Comparison of ENCODE assay signal across 31 cellular contexts in the genomic region with DNA sequence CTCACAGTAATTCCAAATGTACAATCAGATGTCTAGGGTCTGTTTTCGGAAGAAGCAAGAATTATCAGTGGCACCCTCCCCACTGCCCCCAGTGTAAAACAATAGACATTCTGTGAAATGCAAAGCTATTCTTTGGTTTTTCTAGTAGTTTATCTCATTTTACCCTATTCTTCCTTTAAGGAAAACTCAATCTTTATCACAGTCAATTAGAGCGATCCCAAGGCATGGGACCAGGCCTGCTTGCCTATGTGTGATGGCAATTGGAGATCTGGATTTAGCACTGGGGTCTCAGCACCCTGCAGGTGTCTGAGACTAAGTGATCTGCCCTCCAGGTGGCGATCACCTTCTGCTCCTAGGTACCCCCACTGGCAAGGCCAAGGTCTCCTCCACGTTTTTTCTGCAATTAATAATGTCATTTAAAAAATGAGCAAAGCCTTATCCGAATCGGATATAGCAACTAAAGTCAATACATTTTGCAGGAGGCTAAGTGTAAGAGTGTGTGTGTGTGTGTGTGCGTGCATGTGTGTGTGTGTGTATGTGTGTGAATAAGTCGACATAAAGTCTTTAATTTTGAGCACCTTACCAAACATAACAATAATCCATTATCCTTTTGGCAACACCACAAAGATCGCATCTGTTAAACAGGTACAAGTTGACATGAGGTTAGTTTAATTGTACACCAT. TPM values are rescaled to one million over a fixed set of nuclear protein-coding genes. Genes with fewer than 3 reads are reported as not detected.
DNase-seq lines count a peak whose midpoint lies in the region; ATAC-seq and TF ChIP-seq lines count a peak whose summit lies in the region.
"Had no signal": no experiment of that assay in that cellular context is flagged by ENCODE, and none has a peak within 500 bp of the region (broad histone marks: within the 10 kb centered on the region; RNA-seq: fewer than 3 reads in every experiment).

No MANE protein-coding gene starts in this region.

- H3K4me3 Mint-ChIP-seq in activated naive CD4-positive, alpha-beta T cell treated with anti-CD3 and anti-CD28 coated beads, Interleukin-2, amount 10 ng/mL, durations not matched to agents 7 days and 5 days: no peak overlapping the region
- H3K4me3 Mint-ChIP-seq in H9: no peak overlapping the region
- H3K4me3 Mint-ChIP-seq: activated B cell treated with CpG ODN at 0.5 μM for 24 hours; activated naive CD4-positive, alpha-beta T cell treated with anti-CD3 and anti-CD28 coated beads, Interleukin-2, amount 50 U/mL, for 24 hours; activated T-helper 1 cell treated with anti-CD3 and anti-CD28 coated beads, Interleukin-12 subunit alpha, Interleukin-12 subunit beta, Interleukin-2, Interleukin-4 antibody, amounts not matched to agents 30 ng/mL and 10 ng/mL and 1 ng/mL, durations not matched to agents 14 hours and 24 hours and 36 hours; nephron had no signal

- H4K8ac ChIP-seq in H9 (replicated peaks; ENCODE audit: insufficient read length, low read depth, low read length): no peak overlapping the region

- no peak overlapping the region for H2BK15ac ChIP-seq in H9 (ENCODE audit: low read depth, low read length)

- H3K4me3 ChIP-seq in WERI-Rb-1 (ENCODE audit: low read depth, low read length): no peak overlapping the region
- no peak overlapping the region for H3K4me3 ChIP-seq in smooth muscle cell
- H3K4me3 ChIP-seq: dorsolateral prefrontal cortex, gastroesophageal sphincter, GM23248, SJCRH30, tibial nerve had no signal

- H3K27me3 ChIP-seq in H9 (ENCODE audit: insufficient read depth, low read length) (no peaks in the 10 kb centered on the region), WERI-Rb-1 (ENCODE audit: insufficient read depth, low read depth, severe bottlenecking) (no peaks in the 10 kb centered on the region), smooth muscle cell (ENCODE audit: low read depth) (no peaks in the 10 kb centered on the region)
- H3K27me3 ChIP-seq: dorsolateral prefrontal cortex, gastroesophageal sphincter, SJCRH30, tibial nerve had no signal

- DNase-seq in activated naive CD4-positive, alpha-beta T cell treated with anti-CD3 and anti-CD28 coated beads, Interleukin-2, amount 10 ng/mL, durations not matched to agents 7 days and 5 days: peak; percentile 39
- DNase-seq in activated naive CD4-positive, alpha-beta T cell (lab: John Stamatoyannopoulos, UW): no peak
- DNase-seq in H9 (no peak), WERI-Rb-1 (no peak), left lobe of liver (ENCODE audit: low spot score) (peak; percentile 4), NCI-H1436 (lab: John Stamatoyannopoulos, UW) (no peak), NCI-H2107 treated with DMSO at 0.1 percent for 48 hours (lab: John Stamatoyannopoulos, UW; ENCODE audit: unreplicated experiment) (no peak), smooth muscle cell (lab: John Stamatoyannopoulos, UW; ENCODE audit: unreplicated experiment) (no peak)
- DNase-seq: activated B cell treated with CpG ODN at 0.5 μM for 24 hours; activated CD4-positive, alpha-beta T cell treated with anti-CD3 and anti-CD28 coated beads, Interleukin-2, amount 50 U/mL, for 1 hour; activated CD8-positive, alpha-beta memory T cell treated with anti-CD3 and anti-CD28 coated beads, Interleukin-2, amount 50 U/mL, for 48 hours; DMS79 treated with DMSO at 0.1 percent for 48 hours; dorsolateral prefrontal cortex; GF-D8; GM23248; hippocampal formation; KBM-7; left colon; mammary epithelial cell; NCI-H1105; NCI-H2029 treated with DMSO at 0.1 percent for 48 hours; NCI-H2227 treated with DMSO at 0.1 percent for 48 hours; NCI-H526 treated with DMSO at 0.1 percent for 48 hours; SJCRH30; stimulated activated CD4-positive, alpha-beta T cell treated with anti-CD3 and anti-CD28 coated beads, Interleukin-4, amount 100 ng/mL, for 4 hours had no signal

- H3K9me3 ChIP-seq in H9 (ENCODE audit: control insufficient read depth, low read depth, low read length) (no peaks in the 10 kb centered on the region), WERI-Rb-1 (ENCODE audit: severe bottlenecking) (no peaks in the 10 kb centered on the region), smooth muscle cell (replicated peaks; ENCODE audit: low read depth) (no peaks in the 10 kb centered on the region)
- H3K9me3 ChIP-seq: gastroesophageal sphincter, SJCRH30, tibial nerve had no signal

- H3K23ac ChIP-seq in H9 (ENCODE audit: insufficient read length, low read depth, low read length): no peak overlapping the region

- H3K4me1 Mint-ChIP-seq in activated naive CD4-positive, alpha-beta T cell treated with anti-CD3 and anti-CD28 coated beads, Interleukin-2, amount 10 ng/mL, durations not matched to agents 7 days and 5 days: no peaks in the 10 kb centered on the region
- no peaks in the 10 kb centered on the region for H3K4me1 Mint-ChIP-seq in H9
- H3K4me1 Mint-ChIP-seq: activated B cell treated with CpG ODN at 0.5 μM for 24 hours; activated naive CD4-positive, alpha-beta T cell treated with anti-CD3 and anti-CD28 coated beads, Interleukin-2, amount 50 U/mL, for 24 hours had no signal

- no peak for ATAC-seq in left lobe of liver
- ATAC-seq: gastroesophageal sphincter, left colon had no signal

- H2BK12ac ChIP-seq in H9 (ENCODE audit: insufficient read length, low read depth, low read length): no peak overlapping the region

- H3K18ac ChIP-seq in H9 (ENCODE audit: insufficient read length, low read depth, low read length): no peak overlapping the region

- CTCF ChIA-PET in activated naive CD4-positive, alpha-beta T cell treated with anti-CD3 and anti-CD28 coated beads, Interleukin-2, amount 10 ng/mL, durations not matched to agents 7 days and 5 days (lab: Charles Lee): no interaction called here

- no peaks in the 10 kb centered on the region for H3K36me3 ChIP-seq in WERI-Rb-1
- no peaks in the 10 kb centered on the region for H3K36me3 ChIP-seq in smooth muscle cell (ENCODE audit: low read depth)
- H3K36me3 ChIP-seq: SJCRH30 had no signal

- H3K27ac ChIP-seq in H9 (ENCODE audit: insufficient read length, low read depth, low read length) (no peak overlapping the region), WERI-Rb-1 (no peak overlapping the region), smooth muscle cell (ENCODE audit: low read depth) (no peak overlapping the region)
- H3K27ac ChIP-seq: dorsolateral prefrontal cortex, gastroesophageal sphincter, GM23248, SJCRH30, tibial nerve had no signal

- H3K4ac ChIP-seq in H9 (ENCODE audit: low read depth, low read length): no peak overlapping the region

- H3K56ac ChIP-seq in H9 (ENCODE audit: insufficient read length, low read depth, low read length): no peak overlapping the region

- no peak overlapping the region for H3K27ac Mint-ChIP-seq in activated naive CD4-positive, alpha-beta T cell treated with anti-CD3 and anti-CD28 coated beads, Interleukin-2, amount 10 ng/mL, durations not matched to agents 7 days and 5 days
- no peak overlapping the region for H3K27ac Mint-ChIP-seq in H9
- H3K27ac Mint-ChIP-seq: activated B cell treated with CpG ODN at 0.5 μM for 24 hours; activated naive CD4-positive, alpha-beta T cell treated with anti-CD3 and anti-CD28 coated beads, Interleukin-2, amount 50 U/mL, for 24 hours; activated T-helper 1 cell treated with anti-CD3 and anti-CD28 coated beads, Interleukin-12 subunit alpha, Interleukin-12 subunit beta, Interleukin-2, Interleukin-4 antibody, amounts not matched to agents 30 ng/mL and 10 ng/mL and 1 ng/mL, durations not matched to agents 14 hours and 24 hours and 36 hours had no signal

- TF ChIP-seq CTCF in H9 (conservative IDR thresholded peaks at IDR 0.05) (peak; percentile 39; the same call in 2 of the 3 replicates), WERI-Rb-1 (IDR thresholded peaks at IDR 0.05; ENCODE audit: low read depth, low read length) (peak; percentile 36; the same call in 1 of the 2 replicates), smooth muscle cell (IDR thresholded peaks at IDR 0.05; ENCODE audit: borderline replicate concordance, insufficient read depth, poor library complexity, severe bottlenecking) (no peak)

- no peaks in the 10 kb centered on the region for H3K79me1 ChIP-seq in H9 (ENCODE audit: insufficient read depth, low read depth, low read length, poor library complexity, severe bottlenecking)

- H3K4me2 ChIP-seq in H9 (ENCODE audit: insufficient read depth, insufficient read length, low read length) (no peak overlapping the region), smooth muscle cell (no peak overlapping the region)

- no peaks in the 10 kb centered on the region for H3K79me2 ChIP-seq in H9 (ENCODE audit: insufficient read depth, low read length)
- no peaks in the 10 kb centered on the region for H3K79me2 ChIP-seq in smooth muscle cell (ENCODE audit: low read depth)

- no peak overlapping the region for H2BK5ac ChIP-seq in H9 (ENCODE audit: insufficient read length, low read length)

- peaks cover 17% of the 10 kb centered on the region for H3K27me3 Mint-ChIP-seq in activated naive CD4-positive, alpha-beta T cell treated with anti-CD3 and anti-CD28 coated beads, Interleukin-2, amount 10 ng/mL, durations not matched to agents 7 days and 5 days
- H3K27me3 Mint-ChIP-seq in H9 (ENCODE audit: low read depth): no peaks in the 10 kb centered on the region; the same call in none of the 2 replicates
- H3K27me3 Mint-ChIP-seq: activated B cell treated with CpG ODN at 0.5 μM for 24 hours; activated naive CD4-positive, alpha-beta T cell treated with anti-CD3 and anti-CD28 coated beads, Interleukin-2, amount 50 U/mL, for 24 hours had no signal

- no peaks in the 10 kb centered on the region for H3F3A ChIP-seq in smooth muscle cell (ENCODE audit: low read depth)

- no peaks in the 10 kb centered on the region for H3K23me2 ChIP-seq in H9 (ENCODE audit: insufficient read length, low read depth, low read length, poor library complexity, severe bottlenecking)

- H3K9ac ChIP-seq in H9 (ENCODE audit: extremely low read depth, insufficient read length, low read length) (no peak overlapping the region), smooth muscle cell (ENCODE audit: low read depth) (no peak overlapping the region)
- H3K9ac ChIP-seq: GM23248 had no signal

- H4K5ac ChIP-seq in H9 (ENCODE audit: insufficient read length, low read depth, low read length): no peak overlapping the region

- H3K36me3 Mint-ChIP-seq in activated naive CD4-positive, alpha-beta T cell treated with anti-CD3 and anti-CD28 coated beads, Interleukin-2, amount 10 ng/mL, durations not matched to agents 7 days and 5 days: no peaks in the 10 kb centered on the region
- no peaks in the 10 kb centered on the region for H3K36me3 Mint-ChIP-seq in H9 (ENCODE audit: insufficient read depth in 1 of 3, low read depth in 3 of 3)
- H3K36me3 Mint-ChIP-seq: activated naive CD4-positive, alpha-beta T cell treated with anti-CD3 and anti-CD28 coated beads, Interleukin-2, amount 50 U/mL, for 24 hours had no signal

- no peaks in the 10 kb centered on the region for H4K20me1 ChIP-seq in H9 (ENCODE audit: control insufficient read depth, insufficient read depth, insufficient read length)
- H4K20me1 ChIP-seq in smooth muscle cell (ENCODE audit: low read depth): no peaks in the 10 kb centered on the region

- no peaks in the 10 kb centered on the region for H3K4me1 ChIP-seq in H9 (ENCODE audit: insufficient read depth, low read length)
- no peaks in the 10 kb centered on the region for H3K4me1 ChIP-seq in smooth muscle cell (ENCODE audit: low read depth)
- H3K4me1 ChIP-seq: SJCRH30, tibial nerve had no signal

- H3T11ph ChIP-seq in H9 (ENCODE audit: low read length): no peak overlapping the region

- H3K9me3 Mint-ChIP-seq in activated naive CD4-positive, alpha-beta T cell treated with anti-CD3 and anti-CD28 coated beads, Interleukin-2, amount 10 ng/mL, durations not matched to agents 7 days and 5 days: no peaks in the 10 kb centered on the region
- H3K9me3 Mint-ChIP-seq in H9: peaks cover 0 to 5% of the 10 kb centered on the region in 2 experiments; a peak in 2 of 5 replicates
- H3K9me3 Mint-ChIP-seq: activated B cell treated with CpG ODN at 0.5 μM for 24 hours; activated naive CD4-positive, alpha-beta T cell treated with anti-CD3 and anti-CD28 coated beads, Interleukin-2, amount 50 U/mL, for 24 hours; nephron had no signal

- no CpG with 5 or more reads among the region's 9 CpGs for WGBS in H9 (ENCODE audit: extremely low coverage, insufficient read length, low lambda C conversion rate)
- 87% methylated on average over 9 of the region's 9 CpGs for WGBS in smooth muscle cell (ENCODE audit: low lambda C conversion rate)

- H2AK5ac ChIP-seq in H9 (ENCODE audit: insufficient read length, low read length): no peak overlapping the region

- no peak overlapping the region for H3K14ac ChIP-seq in H9 (ENCODE audit: insufficient read depth, low read length)

- no peak overlapping the region for H4K91ac ChIP-seq in H9 (ENCODE audit: insufficient read length, low read depth, low read length)

- H2BK120ac ChIP-seq in H9 (ENCODE audit: low read depth, low read length, poor library complexity, severe bottlenecking): no peak overlapping the region

- H2AFZ ChIP-seq in H9 (ENCODE audit: low read length) (no peak overlapping the region), smooth muscle cell (ENCODE audit: low read depth) (no peak overlapping the region)
- H2AFZ ChIP-seq: GM23248 had no signal

- no peak overlapping the region for H2BK20ac ChIP-seq in H9 (ENCODE audit: low read depth, low read length, poor library complexity, severe bottlenecking)

RNA-seq across cellular contexts. Expression of a gene that starts 59.7 kb away (rescaled TPM):
- total RNA-seq in H9 (2021) (0.17 and 0.44 TPM in 2 replicates), left lobe of liver (65.8 TPM), smooth muscle cell (not detected in 2 replicates)
- 0.19 TPM in 1 of 2 replicates, not detected in the other for polyA plus RNA-seq in smooth muscle cell
- total RNA-seq: GM23248 had no signal
- polyA plus RNA-seq: BJ had no signal

Comparison
In these comparisons a context has a peak if more than half of its experiments do, and no peak if none do; other contexts are left out.
1. DNase-seq: peak in activated naive CD4-positive, alpha-beta T cell treated with anti-CD3 and anti-CD28 coated beads, Interleukin-2, amount 10 ng/mL, durations not matched to agents 7 days and 5 days (single experiment) and left lobe of liver (single experiment); none in activated naive CD4-positive, alpha-beta T cell (0 of 4), H9 (single experiment), WERI-Rb-1 (single experiment), NCI-H1436 (single experiment), NCI-H2107 treated with DMSO at 0.1 percent for 48 hours (single experiment) and smooth muscle cell (single experiment).
2. RNA of a gene that starts 59.7 kb away (total RNA-seq): 65.8 TPM in left lobe of liver (single experiment); 0.17 to 0.44 TPM in H9 and not detected in smooth muscle cell; every median in the first group is over 10 times any median in the second.